In the genomic region with DNA sequence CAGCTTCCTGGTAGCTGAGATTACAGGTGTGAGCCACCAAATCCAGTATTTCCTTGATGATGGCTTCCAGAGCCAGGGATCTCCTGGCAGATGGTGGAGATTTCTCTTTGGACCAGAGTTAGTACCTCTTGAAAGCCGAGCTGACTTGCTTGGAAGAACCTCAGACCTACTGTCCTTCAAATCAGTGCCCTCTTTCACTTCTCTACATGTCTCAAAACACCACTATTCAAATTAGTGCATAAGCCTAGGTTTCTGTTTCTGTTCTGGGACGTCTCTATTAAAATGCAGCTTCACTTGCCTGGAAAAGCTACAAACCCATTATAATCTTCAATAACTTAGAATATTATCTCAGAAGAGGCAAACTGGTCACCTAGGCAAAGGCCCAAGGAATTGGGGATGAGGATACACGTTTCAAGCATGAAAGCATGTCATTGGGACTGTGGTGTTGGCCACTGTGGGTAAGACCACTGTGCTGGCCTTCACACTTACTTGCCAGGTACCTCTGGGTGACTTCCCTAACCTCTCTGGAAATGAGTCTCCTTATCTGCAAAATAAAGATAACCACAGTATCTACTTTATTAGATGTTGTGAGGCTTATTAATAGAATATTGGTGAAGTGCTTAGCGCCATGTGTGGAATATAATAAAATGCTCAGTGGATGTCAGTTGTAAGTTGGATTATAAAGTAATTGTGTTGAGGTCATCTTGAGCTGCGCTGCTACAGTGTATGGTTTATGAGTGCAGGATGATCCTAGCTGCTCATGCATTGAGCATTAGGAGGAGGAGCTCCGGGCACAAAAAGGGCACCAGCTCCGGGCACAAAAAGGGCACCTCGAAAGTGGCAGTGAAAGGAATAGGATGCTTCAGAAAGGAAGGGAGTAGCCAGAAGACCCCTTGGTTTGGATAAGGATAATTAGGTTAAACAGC, we compare ENCODE assay signal across 8 cellular contexts.
DNase-seq lines count a peak whose midpoint lies in the region; ATAC-seq and TF ChIP-seq lines count a peak whose summit lies in the region.

No MANE protein-coding gene starts in this region.

- ATAC-seq in GM19438 (IDR thresholded peaks at IDR 0.05; ENCODE audit: low read depth, unreplicated experiment) = peak; percentile 79
- ATAC-seq in HG03159 (IDR thresholded peaks at IDR 0.05; ENCODE audit: unreplicated experiment) = peak; percentile 91
- ATAC-seq in esophagus mucosa = peak; percentile 31
- ATAC-seq in omental fat pad (ENCODE audit: low FRiP score) = no peak

- TF ChIP-seq CTCF in omental fat pad (IDR thresholded peaks at IDR 0.05) = no peak

- DNase-seq in COLO829 (ENCODE audit: low spot score) (peak; percentile 12), D341Med (ENCODE audit: low spot score) (no peak), SK-N-DZ (ENCODE audit: low spot score) (no peak), omental fat pad (ENCODE audit: low spot score) (no peak), SKM-1 (lab: John Stamatoyannopoulos, UW; ENCODE audit: unreplicated experiment) (no peak)
